ENCODE assay signal across 1 cellular context in the genomic region with DNA sequence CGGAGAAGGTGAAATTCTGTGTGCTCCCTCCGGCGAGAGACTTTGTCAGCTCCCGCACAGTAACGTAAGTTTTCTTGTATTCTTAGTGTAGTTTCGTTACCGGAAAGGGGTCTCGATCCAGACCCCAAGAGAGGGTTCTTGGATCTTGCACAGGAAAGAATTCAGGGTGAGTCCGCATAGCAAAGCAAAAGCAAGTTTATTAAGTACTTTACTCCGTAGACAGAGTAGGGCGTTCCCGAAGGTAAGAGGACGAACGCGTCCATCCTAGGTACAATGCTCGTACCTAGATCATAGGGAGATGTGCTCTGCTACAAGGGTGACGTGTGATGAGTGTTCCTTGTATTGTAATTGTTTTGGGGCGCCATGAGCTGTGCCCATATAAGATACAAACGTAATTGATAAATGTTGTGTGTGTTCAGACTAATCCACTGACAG.
TF ChIP-seq lines count a peak whose summit lies in the region.

No MANE protein-coding gene starts in this region.

TF ChIP-seq in K562, 482 proteins besides CTCF, POLR2A, EP300 and RAD21:
- no peak for TF ChIP-seq HIVEP1 (CRISPR knock-in tag; IDR thresholded peaks at IDR 0.05)
- no peak for TF ChIP-seq PHB (CRISPR knock-in tag; IDR thresholded peaks at IDR 0.05)
- TF ChIP-seq MNT (conservative IDR thresholded peaks at IDR 0.05): 0 out of 4 replicates have a peak, but pooled peaks of 1 of the 2 experiments have one; percentile 4
- 0 out of 2 replicates have a peak, but pooled peaks have one; percentile 2 for TF ChIP-seq ZBTB40 (IDR thresholded peaks at IDR 0.05)
- no peak for TF ChIP-seq ZBTB40 (CRISPR knock-in tag; IDR thresholded peaks at IDR 0.05)
- TF ChIP-seq HOXB6 (CRISPR knock-in tag; IDR thresholded peaks at IDR 0.05; ENCODE audit: borderline replicate concordance): no peak
- TF ChIP-seq, protein P1, sequence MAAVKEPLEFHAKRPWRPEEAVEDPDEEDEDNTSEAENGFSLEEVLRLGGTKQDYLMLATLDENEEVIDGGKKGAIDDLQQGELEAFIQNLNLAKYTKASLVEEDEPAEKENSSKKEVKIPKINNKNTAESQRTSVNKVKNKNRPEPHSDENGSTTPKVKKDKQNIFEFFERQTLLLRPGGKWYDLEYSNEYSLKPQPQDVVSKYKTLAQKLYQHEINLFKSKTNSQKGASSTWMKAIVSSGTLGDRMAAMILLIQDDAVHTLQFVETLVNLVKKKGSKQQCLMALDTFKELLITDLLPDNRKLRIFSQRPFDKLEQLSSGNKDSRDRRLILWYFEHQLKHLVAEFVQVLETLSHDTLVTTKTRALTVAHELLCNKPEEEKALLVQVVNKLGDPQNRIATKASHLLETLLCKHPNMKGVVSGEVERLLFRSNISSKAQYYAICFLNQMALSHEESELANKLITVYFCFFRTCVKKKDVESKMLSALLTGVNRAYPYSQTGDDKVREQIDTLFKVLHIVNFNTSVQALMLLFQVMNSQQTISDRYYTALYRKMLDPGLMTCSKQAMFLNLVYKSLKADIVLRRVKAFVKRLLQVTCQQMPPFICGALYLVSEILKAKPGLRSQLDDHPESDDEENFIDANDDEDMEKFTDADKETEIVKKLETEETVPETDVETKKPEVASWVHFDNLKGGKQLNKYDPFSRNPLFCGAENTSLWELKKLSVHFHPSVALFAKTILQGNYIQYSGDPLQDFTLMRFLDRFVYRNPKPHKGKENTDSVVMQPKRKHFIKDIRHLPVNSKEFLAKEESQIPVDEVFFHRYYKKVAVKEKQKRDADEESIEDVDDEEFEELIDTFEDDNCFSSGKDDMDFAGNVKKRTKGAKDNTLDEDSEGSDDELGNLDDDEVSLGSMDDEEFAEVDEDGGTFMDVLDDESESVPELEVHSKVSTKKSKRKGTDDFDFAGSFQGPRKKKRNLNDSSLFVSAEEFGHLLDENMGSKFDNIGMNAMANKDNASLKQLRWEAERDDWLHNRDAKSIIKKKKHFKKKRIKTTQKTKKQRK (IDR thresholded peaks at IDR 0.05; ENCODE audit: borderline replicate concordance, low read depth, low read length): no peak
- TF ChIP-seq FOS (IDR thresholded peaks at IDR 0.05; ENCODE audit: extremely low read depth, insufficient read length): no peak
- no peak for TF ChIP-seq ZNF707 (CRISPR knock-in tag; conservative IDR thresholded peaks at IDR 0.05)
- TF ChIP-seq NR2C2 (CRISPR knock-in tag; IDR thresholded peaks at IDR 0.05): no peak
- TF ChIP-seq NR2C2 (tag; IDR thresholded peaks at IDR 0.05): peak; percentile 18; the same call in 1 of the 2 replicates
- TF ChIP-seq GABPA (tag; conservative IDR thresholded peaks at IDR 0.05; ENCODE audit: low read depth): peak; percentile 57
- TF ChIP-seq ZSCAN29 (IDR thresholded peaks at IDR 0.05): no peak
- TF ChIP-seq CHD2 (IDR thresholded peaks at IDR 0.05; ENCODE audit: low read depth, low read length): 0 out of 2 replicates have a peak, but pooled peaks have one; percentile 5
- TF ChIP-seq HNRNPLL (IDR thresholded peaks at IDR 0.05; ENCODE audit: low read depth, low read length, poor library complexity, severe bottlenecking): peak; percentile 52
- TF ChIP-seq ETV1 (tag; conservative IDR thresholded peaks at IDR 0.05; ENCODE audit: low read depth): 0 out of 2 replicates have a peak, but pooled peaks have one; percentile 20
